In the genomic region with DNA sequence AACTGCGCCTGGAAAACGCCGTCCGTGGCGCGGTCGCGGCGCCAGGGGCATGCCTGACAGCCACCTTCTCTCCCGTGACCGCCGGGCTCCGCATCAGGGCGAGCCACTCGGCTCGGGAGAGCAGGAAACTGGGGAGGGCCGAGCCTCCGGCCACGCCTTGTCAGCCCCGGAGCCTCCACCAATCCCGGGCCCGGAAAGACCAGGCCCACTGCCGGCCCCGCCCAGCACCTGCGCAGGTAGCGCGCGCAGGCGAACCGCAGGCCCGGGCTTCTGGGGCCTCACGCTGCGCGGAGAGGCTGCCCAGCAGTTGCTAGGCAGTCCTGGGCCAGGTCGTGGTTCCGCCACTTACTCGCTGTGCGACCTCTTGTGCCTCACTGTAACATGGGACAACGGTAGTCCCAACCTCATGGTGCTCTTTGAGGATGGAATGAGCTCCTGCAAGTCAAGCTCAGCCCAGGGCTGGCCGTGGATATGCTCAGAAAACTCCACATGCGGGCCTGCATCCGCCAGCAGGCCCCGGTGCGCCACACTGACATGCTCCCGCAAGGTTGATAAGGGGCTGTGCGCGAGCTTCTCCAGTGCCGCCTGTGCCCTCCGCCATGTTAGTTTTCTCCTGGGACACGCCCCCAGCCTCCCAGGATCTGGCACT, we compare ENCODE assay signal across 9 cellular contexts.
DNase-seq lines count a peak whose midpoint lies in the region; ATAC-seq and TF ChIP-seq lines count a peak whose summit lies in the region.
"Had no signal": no experiment of that assay in that cellular context is flagged by ENCODE, and none has a peak within 500 bp of the region (broad histone marks: within the 10 kb centered on the region; RNA-seq: fewer than 3 reads in every experiment).

No MANE protein-coding gene starts in this region.

- no peaks in the 10 kb centered on the region for H3K36me3 ChIP-seq in heart right ventricle

- peaks cover 0 to 67% (median 46%) of the 10 kb centered on the region in 7 donors for H3K27me3 ChIP-seq in heart right ventricle

- H3K4me1 Mint-ChIP-seq in progenitor cell of endocrine pancreas (ENCODE audit: low read depth): peaks cover 14% of the 10 kb centered on the region
- peaks cover 8% of the 10 kb centered on the region for H3K4me1 Mint-ChIP-seq in HFFc6 (ENCODE audit: low read depth)

- H3K9me3 ChIP-seq in heart right ventricle: no peaks in the 10 kb centered on the region

- intact Hi-C loops in heart right ventricle (cut with DNase I): loop anchor here in 1 of 10 donors (5.0 kb wide), 1 partner anchor 101 kb away; no protein-coding TSS in a partner anchor

- H3K4me3 Mint-ChIP-seq in progenitor cell of endocrine pancreas (ENCODE audit: low read depth): peak overlapping the region; percentile 80
- no peak overlapping the region for H3K4me3 Mint-ChIP-seq in HFFc6

- H3K27ac Mint-ChIP-seq in progenitor cell of endocrine pancreas: peak overlapping the region; percentile 91
- no peak overlapping the region for H3K27ac Mint-ChIP-seq in HFFc6

- peak; percentile 48 to 87 (median 65) for ATAC-seq in heart right ventricle
- no peak for ATAC-seq in HG02840 (IDR thresholded peaks at IDR 0.05; ENCODE audit: low FRiP score, unreplicated experiment)

- H3K36me3 Mint-ChIP-seq in progenitor cell of endocrine pancreas (ENCODE audit: insufficient read depth): no peaks in the 10 kb centered on the region
- H3K36me3 Mint-ChIP-seq in HFFc6 (ENCODE audit: low read depth): no peaks in the 10 kb centered on the region

- DNase-seq in DMS53 treated with DMSO at 0.1 percent for 48 hours (lab: John Stamatoyannopoulos, UW; ENCODE audit: unreplicated experiment): peak; percentile 93
- peak; percentile 2 for DNase-seq in activated CD4-positive, alpha-beta T cell treated with anti-CD3 and anti-CD28 coated beads, Interleukin-2, amount 50 U/mL, for 1 hour
- DNase-seq in heart right ventricle: no peak
- DNase-seq in progenitor cell of endocrine pancreas (ENCODE audit: low spot score, unreplicated experiment): peak; percentile 83
- no peak for DNase-seq in HFFc6
- DNase-seq in GDM1 (lab: John Stamatoyannopoulos, UW): no peak
- DNase-seq in RKO (ENCODE audit: low spot score): no peak
- DNase-seq: KG1 had no signal

- H3K27me3 Mint-ChIP-seq in progenitor cell of endocrine pancreas: peaks cover 44% of the 10 kb centered on the region
- peaks cover 39% of the 10 kb centered on the region for H3K27me3 Mint-ChIP-seq in HFFc6 (ENCODE audit: insufficient read depth)

- H3K9me3 Mint-ChIP-seq in progenitor cell of endocrine pancreas (ENCODE audit: low read depth) (no peaks in the 10 kb centered on the region), HFFc6 (no peaks in the 10 kb centered on the region)

- H3K4me1 ChIP-seq in heart right ventricle: peaks cover 8 to 17% (median 15%) of the 10 kb centered on the region in 9 donors

- TF ChIP-seq CTCF in heart right ventricle (IDR thresholded peaks at IDR 0.05) (no peak), progenitor cell of endocrine pancreas (IDR thresholded peaks at IDR 0.05; ENCODE audit: unreplicated experiment) (no peak), HFFc6 (IDR thresholded peaks at IDR 0.05) (no peak)

- WGBS in heart right ventricle, 2 donors: 7 to 13% methylated on average over 50 of the region's 50 CpGs

- H3K4me3 ChIP-seq in heart right ventricle: peak overlapping the region; percentile 17 to 56 (median 38)

- no peak overlapping the region for H3K27ac ChIP-seq in heart right ventricle

Comparison
In these comparisons a context has a peak if more than half of its experiments do, and no peak if none do; other contexts are left out.
1. DNase-seq: peak in DMS53 treated with DMSO at 0.1 percent for 48 hours (single experiment), activated CD4-positive, alpha-beta T cell treated with anti-CD3 and anti-CD28 coated beads, Interleukin-2, amount 50 U/mL, for 1 hour (single experiment) and progenitor cell of endocrine pancreas (single experiment); none in heart right ventricle (0 of 2), HFFc6 (single experiment), GDM1 (single experiment) and RKO (single experiment).